38 cellular contexts compared by ENCODE assay signal in the genomic region with DNA sequence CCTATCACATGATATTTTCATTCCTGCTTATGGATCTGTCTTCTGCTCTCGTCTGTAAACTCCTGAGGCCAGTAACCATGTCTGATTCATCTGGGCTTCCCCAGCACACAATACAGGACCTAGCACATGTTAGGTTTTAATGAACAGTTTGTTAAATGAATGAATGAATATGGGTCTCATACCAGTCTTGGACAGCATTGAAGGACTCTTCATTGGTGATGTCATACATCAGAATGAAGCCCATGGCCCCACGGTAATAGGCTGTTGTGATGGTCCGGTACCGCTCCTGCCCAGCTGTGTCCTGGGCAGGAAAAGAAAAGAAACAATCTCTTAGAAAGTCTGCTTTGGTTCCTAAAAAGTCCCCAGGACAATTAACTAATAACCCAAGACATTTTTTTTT. TPM values are rescaled to one million over a fixed set of nuclear protein-coding genes. Genes with fewer than 3 reads are reported as not detected.
"Had no signal": no experiment of that assay in that cellular context is flagged by ENCODE, and none has a peak within 500 bp of the region (broad histone marks: within the 10 kb centered on the region; RNA-seq: fewer than 3 reads in every experiment).

No MANE protein-coding gene starts in this region.

- FAIRE-seq: bronchial epithelial cell, TTC549 had no signal

- H3K27ac ChIP-seq: ascending aorta, cardiac muscle cell, VCaP had no signal

- DNase-seq: activated CD4-positive, alpha-beta memory T cell treated with anti-CD3 and anti-CD28 coated beads for 36 hours; activated CD4-positive, alpha-beta T cell treated with anti-CD3 and anti-CD28 coated beads for 1 hour; activated CD4-positive, alpha-beta T cell treated with anti-CD3 and anti-CD28 coated beads for 48 hours; activated CD4-positive, alpha-beta T cell treated with anti-CD3 and anti-CD28 coated beads, Interleukin-2, amount 10 ng/mL, durations not matched to agents 7 days and 5 days; activated CD4-positive, CD25-positive, alpha-beta regulatory T cell; activated CD8-positive, alpha-beta memory T cell treated with anti-CD3 and anti-CD28 coated beads, Interleukin-2, amount 50 U/mL, for 4 hours; activated CD8-positive, alpha-beta T cell treated with anti-CD3 and anti-CD28 coated beads for 36 hours; activated effector memory CD4-positive, alpha-beta T cell treated with anti-CD3 and anti-CD28 coated beads, Interleukin-2, amount 50 U/mL, for 16 hours; activated gamma-delta T cell treated with Interleukin-2 at 50 U/mL for 16 hours; activated naive CD4-positive, alpha-beta T cell; activated naive CD4-positive, alpha-beta T cell treated with anti-CD3 and anti-CD28 coated beads for 36 hours; activated naive CD4-positive, alpha-beta T cell treated with anti-CD3 and anti-CD28 coated beads, Interleukin-2, amount 50 U/mL, for 16 hours; activated naive CD8-positive, alpha-beta T cell treated with anti-CD3 and anti-CD28 coated beads for 36 hours; activated T-cell treated with anti-CD3 and anti-CD28 coated beads for 4 hours; activated T-cell treated with anti-CD3 and anti-CD28 coated beads, Interleukin-2, amount 50 U/mL, for 1 hour; activated T-cell treated with anti-CD3 and anti-CD28 coated beads, Interleukin-2, amount 50 U/mL, for 4 hours; activated T-cell treated with anti-CD3 and anti-CD28 coated beads, Interleukin-2, amount 50 U/mL, for 72 hours; amygdala; anterior cingulate cortex; caudate nucleus; cerebellar nuclear complex; T-helper 1 cell; T-helper 2 cell; T-helper 9 cell had no signal

- H3K27ac Mint-ChIP-seq: activated CD4-positive, alpha-beta memory T cell treated with anti-CD3 and anti-CD28 coated beads for 36 hours; activated CD4-positive, alpha-beta T cell treated with anti-CD3 and anti-CD28 coated beads for 36 hours; activated CD4-positive, alpha-beta T cell treated with anti-CD3 and anti-CD28 coated beads, Interleukin-2, amount 10 ng/mL, durations not matched to agents 7 days and 5 days; activated CD8-positive, alpha-beta T cell treated with anti-CD3 and anti-CD28 coated beads for 36 hours; activated naive CD4-positive, alpha-beta T cell treated with anti-CD3 and anti-CD28 coated beads for 36 hours; activated naive CD4-positive, alpha-beta T cell treated with anti-CD3 and anti-CD28 coated beads, Interleukin-2, amount 50 U/mL, for 72 hours; activated naive CD8-positive, alpha-beta T cell treated with anti-CD3 and anti-CD28 coated beads for 36 hours; activated T-cell treated with anti-CD3 and anti-CD28 coated beads, Interleukin-2, amount 50 U/mL, for 72 hours; activated T-helper 1 cell treated with anti-CD3 and anti-CD28 coated beads, Interleukin-12 subunit alpha, Interleukin-12 subunit beta, Interleukin-2, Interleukin-4 antibody, amounts not matched to agents 30 ng/mL and 10 ng/mL and 1 ng/mL, durations not matched to agents 14 hours and 24 hours and 36 hours; activated T-helper 17 cell treated with anti-CD3 and anti-CD28 coated beads, Interleukin-2, amount 50 U/mL, for 72 hours; brain; T-helper 1 cell treated with Interleukin-12 subunit alpha and Interleukin-12 subunit beta and Interleukin-4 antibody, amounts not matched to agents 30 μg/mL and 1 μg/mL, for 36 hours; T-helper 2 cell treated with Interferon-gamma antibody and Interleukin-4, amounts not matched to agents 5 μg/mL and 100 μg/mL, for 36 hours had no signal

- H3K27me3 Mint-ChIP-seq: activated CD4-positive, alpha-beta T cell treated with anti-CD3 and anti-CD28 coated beads for 36 hours; activated naive CD8-positive, alpha-beta T cell treated with anti-CD3 and anti-CD28 coated beads for 36 hours had no signal

- ATAC-seq: activated CD4-positive, alpha-beta T cell treated with anti-CD3 and anti-CD28 coated beads for 36 hours; activated CD4-positive, CD25-positive, alpha-beta regulatory T cell treated with anti-CD3 and anti-CD28 coated beads, Interleukin-2, amount 50 U/mL, for 24 hours; activated CD8-positive, alpha-beta T cell treated with anti-CD3 and anti-CD28 coated beads for 36 hours; activated naive CD4-positive, alpha-beta T cell treated with anti-CD3 and anti-CD28 coated beads, Interleukin-2, amount 50 U/mL, for 72 hours; activated T-cell treated with anti-CD3 and anti-CD28 coated beads, Interleukin-2, amount 50 U/mL, for 4 hours; activated T-cell treated with anti-CD3 and anti-CD28 coated beads, Interleukin-2, amount 50 U/mL, for 72 hours; activated T-helper 17 cell treated with anti-CD3 and anti-CD28 coated beads, Interleukin-2, amount 50 U/mL, for 72 hours had no signal

- H3K36me3 Mint-ChIP-seq: activated naive CD8-positive, alpha-beta T cell treated with anti-CD3 and anti-CD28 coated beads for 36 hours had no signal

- H3K9me3 ChIP-seq: ascending aorta had no signal

- H3K4me3 ChIP-seq: ascending aorta, cardiac muscle cell had no signal

- H3K27me3 ChIP-seq: ascending aorta, cardiac muscle cell had no signal

- H3K4me1 Mint-ChIP-seq: activated CD4-positive, alpha-beta T cell treated with anti-CD3 and anti-CD28 coated beads for 36 hours; activated CD4-positive, alpha-beta T cell treated with anti-CD3 and anti-CD28 coated beads, Interleukin-2, amount 10 ng/mL, durations not matched to agents 7 days and 5 days; activated naive CD8-positive, alpha-beta T cell treated with anti-CD3 and anti-CD28 coated beads for 36 hours; activated T-helper 17 cell treated with anti-CD3 and anti-CD28 coated beads, Interleukin-2, amount 50 U/mL, for 72 hours; brain; central memory CD8-positive, alpha-beta T cell had no signal

- H3K36me3 ChIP-seq: ascending aorta, cardiac muscle cell had no signal

- H3K4me3 Mint-ChIP-seq: activated CD4-positive, alpha-beta memory T cell treated with anti-CD3 and anti-CD28 coated beads for 36 hours; activated CD4-positive, alpha-beta T cell treated with anti-CD3 and anti-CD28 coated beads for 36 hours; activated CD4-positive, alpha-beta T cell treated with anti-CD3 and anti-CD28 coated beads, Interleukin-2, amount 10 ng/mL, durations not matched to agents 7 days and 5 days; activated CD8-positive, alpha-beta T cell treated with anti-CD3 and anti-CD28 coated beads for 36 hours; activated naive CD4-positive, alpha-beta T cell treated with anti-CD3 and anti-CD28 coated beads for 36 hours; activated naive CD8-positive, alpha-beta T cell treated with anti-CD3 and anti-CD28 coated beads for 36 hours; activated T-cell treated with anti-CD3 and anti-CD28 coated beads, Interleukin-2, amount 50 U/mL, for 4 hours; activated T-cell treated with anti-CD3 and anti-CD28 coated beads, Interleukin-2, amount 50 U/mL, for 72 hours; activated T-helper 1 cell treated with anti-CD3 and anti-CD28 coated beads, Interleukin-12 subunit alpha, Interleukin-12 subunit beta, Interleukin-2, Interleukin-4 antibody, amounts not matched to agents 30 ng/mL and 10 ng/mL and 1 ng/mL, durations not matched to agents 14 hours and 24 hours and 36 hours; activated T-helper 17 cell treated with anti-CD3 and anti-CD28 coated beads, Interleukin-2, amount 50 U/mL, for 72 hours; brain; central memory CD8-positive, alpha-beta T cell; T-helper 1 cell treated with Interleukin-12 subunit alpha and Interleukin-12 subunit beta and Interleukin-4 antibody, amounts not matched to agents 30 μg/mL and 1 μg/mL, for 36 hours; T-helper 2 cell treated with Interferon-gamma antibody and Interleukin-4, amounts not matched to agents 5 μg/mL and 100 μg/mL, for 36 hours had no signal

- H3K4me1 ChIP-seq: ascending aorta had no signal

RNA-seq across cellular contexts. Expression of a gene that starts 53.4 kb away (rescaled TPM):
- total RNA-seq: ascending aorta had no signal
